Comparison of ENCODE assay signal across 12 cellular contexts in genomic region chr1:21966247-21967000, GRCh38.
DNase-seq lines count a peak whose midpoint lies in the region; ATAC-seq lines count a peak whose summit lies in the region.
"Had no signal": no experiment of that assay in that cellular context is flagged by ENCODE, and none has a peak within 500 bp of the region (broad histone marks: within the 10 kb centered on the region; RNA-seq: fewer than 3 reads in every experiment).

No MANE protein-coding gene starts in this region.

- DNase-seq in AG08395 (ENCODE audit: low spot score) (peak; percentile 69), HS-5 (ENCODE audit: low read depth) (peak; percentile 69), amniotic epithelial cell (ENCODE audit: low read depth) (peak; percentile 71), glomerular visceral epithelial cell (ENCODE audit: extremely low spot score) (peak; percentile 50), AML-193 (lab: John Stamatoyannopoulos, UW) (no peak)
- DNase-seq in activated T-cell treated with anti-CD3 and anti-CD28 coated beads, Interleukin-2, amount 50 U/mL, for 1 hour, result no peak
- DNase-seq in activated CD4-positive, CD25-positive, alpha-beta regulatory T cell (lab: John Stamatoyannopoulos, UW), result no peak
- DNase-seq: NCI-H146; Right ventricle myocardium superior; stimulated activated naive CD4-positive, alpha-beta T cell; WERI-Rb-1 had no signal

- no peak for ATAC-seq in GM21528 (IDR thresholded peaks at IDR 0.05; ENCODE audit: low FRiP score, unreplicated experiment)

Comparison
In these comparisons a context has a peak if more than half of its experiments do, and no peak if none do; other contexts are left out.
1. DNase-seq: peak in AG08395 (single experiment), HS-5 (single experiment), amniotic epithelial cell (single experiment) and glomerular visceral epithelial cell (single experiment); none in activated T-cell treated with anti-CD3 and anti-CD28 coated beads, Interleukin-2, amount 50 U/mL, for 1 hour (single experiment), activated CD4-positive, CD25-positive, alpha-beta regulatory T cell (0 of 4) and AML-193 (0 of 2).